ENCODE assay signal across 8 cellular contexts in genomic region chr16:31202402-31203385, GRCh38. TPM values are rescaled to one million over a fixed set of nuclear protein-coding genes. Genes with fewer than 3 reads are reported as not detected.
DNase-seq lines count a peak whose midpoint lies in the region; ATAC-seq and TF ChIP-seq lines count a peak whose summit lies in the region.

Gene PYCARD (minus strand): TSS chr16:31202760. CDS start chr16:31202690, 70 bp downstream.

- peak within 1 kb of the TSS; percentile 69 for H3K27ac Mint-ChIP-seq in activated CD4-positive, alpha-beta memory T cell treated with anti-CD3 and anti-CD28 coated beads for 36 hours

- no peaks in the 10 kb centered on the region for H3F3A ChIP-seq in neural cell (ENCODE audit: insufficient read depth, low read length, poor library complexity, severe bottlenecking)

- no peaks in the 10 kb centered on the region for H3K9me2 ChIP-seq in neural cell (ENCODE audit: insufficient read depth, low read length)

- CTCF ChIA-PET in activated CD4-positive, alpha-beta memory T cell treated with anti-CD3 and anti-CD28 coated beads for 36 hours (lab: Charles Lee): interaction anchor here (1.1 to 4.1 kb wide), 4 partner anchors 61 to 240 kb away, joined by 4 to 28 read pairs (median 14); partner anchors contain the start of gene ZNF843

- peaks cover 13% of the 10 kb centered on the region for H3K36me3 Mint-ChIP-seq in activated CD4-positive, alpha-beta memory T cell treated with anti-CD3 and anti-CD28 coated beads for 36 hours

- H3K27me3 ChIP-seq in neural cell (ENCODE audit: insufficient read depth, low read depth, low read length): peaks cover 27% of the 10 kb centered on the region

- peak; percentile 35 for ATAC-seq in GM19023 (IDR thresholded peaks at IDR 0.05; ENCODE audit: unreplicated experiment)

- H3K9me3 Mint-ChIP-seq in activated CD4-positive, alpha-beta memory T cell treated with anti-CD3 and anti-CD28 coated beads for 36 hours: no peaks in the 10 kb centered on the region

- no peaks in the 10 kb centered on the region for H3K27me3 Mint-ChIP-seq in activated CD4-positive, alpha-beta memory T cell treated with anti-CD3 and anti-CD28 coated beads for 36 hours

- no peak within 1 kb of the TSS for H2AFZ ChIP-seq in neural cell (ENCODE audit: low read depth, low read length)

- POLR2A ChIA-PET in activated CD4-positive, alpha-beta memory T cell treated with anti-CD3 and anti-CD28 coated beads for 36 hours (lab: Charles Lee): interaction anchor here (0.6 to 3.8 kb wide), 8 partner anchors 9 to 179 kb away, joined by 3 to 30 read pairs (median 5); partner anchors contain the start of gene FUS

- no peak within 1 kb of the TSS for H3K4me2 ChIP-seq in neural cell (ENCODE audit: low read length)

- TF ChIP-seq EP300 in neural cell (conservative IDR thresholded peaks at IDR 0.05; ENCODE audit: poor library complexity, severe bottlenecking): no peak

- intact Hi-C loops in activated CD4-positive, alpha-beta memory T cell treated with anti-CD3 and anti-CD28 coated beads for 36 hours (cut with micrococcal nuclease): loop anchor here (5.0 kb wide), 2 partner anchors 150 to 240 kb away; partner anchors contain the start of gene ZNF843

- H3K79me2 ChIP-seq in neural cell (replicated peaks; ENCODE audit: insufficient read depth, low read length): no peaks in the 10 kb centered on the region

- H3K4me1 Mint-ChIP-seq in activated CD4-positive, alpha-beta memory T cell treated with anti-CD3 and anti-CD28 coated beads for 36 hours (ENCODE audit: low read depth): peaks cover 54% of the 10 kb centered on the region

- TF ChIP-seq CTCF in AG09309 (IDR thresholded peaks at IDR 0.05; ENCODE audit: control insufficient read depth, insufficient read depth, low read depth, low read length, missing control alignments) (no peak), fibroblast of villous mesenchyme (IDR thresholded peaks at IDR 0.05; ENCODE audit: insufficient read depth, low read depth, low read length) (no peak), neural cell (IDR thresholded peaks at IDR 0.05; ENCODE audit: poor library complexity, severe bottlenecking) (no peak)

- H3K4me3 Mint-ChIP-seq in activated CD4-positive, alpha-beta memory T cell treated with anti-CD3 and anti-CD28 coated beads for 36 hours: peak within 1 kb of the TSS; percentile 78

- TF ChIP-seq RAD21 in neural cell (conservative IDR thresholded peaks at IDR 0.05): no peak

- no peaks in the 10 kb centered on the region for H3K36me3 ChIP-seq in neural cell (ENCODE audit: insufficient read depth, low read length)

- no peak within 1 kb of the TSS for H3K9ac ChIP-seq in neural cell (ENCODE audit: low read length)

- H3K9me3 ChIP-seq in neural cell (ENCODE audit: low read length): no peaks in the 10 kb centered on the region

- H4K20me1 ChIP-seq in neural cell (ENCODE audit: insufficient read depth): no peaks in the 10 kb centered on the region

- H3K4me3 ChIP-seq in AG09309 (ENCODE audit: control insufficient read depth, low read depth, low read length) (peak within 1 kb of the TSS; percentile 69), fibroblast of villous mesenchyme (ENCODE audit: low read depth, low read length) (peak within 1 kb of the TSS; percentile 78), neural cell (ENCODE audit: low read length) (peak within 1 kb of the TSS; percentile 21)

- DNase-seq in AG09309 (ENCODE audit: low read depth) (no peak), HK-2 (ENCODE audit: unreplicated experiment) (peak; percentile 47), fibroblast of villous mesenchyme (ENCODE audit: low read depth) (peak; percentile 38), NCI-H1930 (lab: John Stamatoyannopoulos, UW) (no peak), SHP77 treated with DMSO at 0.1 percent for 48 hours (lab: John Stamatoyannopoulos, UW) (no peak)
- DNase-seq in activated CD4-positive, alpha-beta memory T cell treated with anti-CD3 and anti-CD28 coated beads for 36 hours: peak; percentile 49

- H3K27ac ChIP-seq in neural cell (ENCODE audit: low read length): no peak within 1 kb of the TSS

TF ChIP-seq in neural cell, 6 proteins besides CTCF, POLR2A, EP300 and RAD21:
- no peak for TF ChIP-seq TAF1 (IDR thresholded peaks at IDR 0.05; ENCODE audit: low read depth)

RNA-seq across cellular contexts. Expression of gene PYCARD, which starts in this region (rescaled TPM):
- total RNA-seq in activated CD4-positive, alpha-beta memory T cell treated with anti-CD3 and anti-CD28 coated beads for 36 hours: 10 to 100 TPM; 13.6 to 14.6 TPM
- 85.9 and 176 TPM in 2 replicates for total RNA-seq in fibroblast of villous mesenchyme
- not detected in 2 replicates for polyA plus RNA-seq in neural cell
- not detected in 2 replicates for polyA minus RNA-seq in neural cell

Comparison
In these comparisons a context has a peak if more than half of its experiments do, and no peak if none do; other contexts are left out.
1. DNase-seq: peak in HK-2 (single experiment), activated CD4-positive, alpha-beta memory T cell treated with anti-CD3 and anti-CD28 coated beads for 36 hours (single experiment) and fibroblast of villous mesenchyme (single experiment); none in AG09309 (single experiment), NCI-H1930 (0 of 2) and SHP77 treated with DMSO at 0.1 percent for 48 hours (single experiment).
2. H3K4me3 ChIP-seq: peak in every context shown above with its lines; median percentile 78 in fibroblast of villous mesenchyme; 69 in AG09309; 21 in neural cell.